Comparison of ENCODE assay signal across 8 cellular contexts in genomic region chr15:60478633-60479360, GRCh38. TPM values are rescaled to one million over a fixed set of nuclear protein-coding genes. Genes with fewer than 3 reads are reported as not detected.
DNase-seq lines count a peak whose midpoint lies in the region; ATAC-seq and TF ChIP-seq lines count a peak whose summit lies in the region.

A gene with protein sequence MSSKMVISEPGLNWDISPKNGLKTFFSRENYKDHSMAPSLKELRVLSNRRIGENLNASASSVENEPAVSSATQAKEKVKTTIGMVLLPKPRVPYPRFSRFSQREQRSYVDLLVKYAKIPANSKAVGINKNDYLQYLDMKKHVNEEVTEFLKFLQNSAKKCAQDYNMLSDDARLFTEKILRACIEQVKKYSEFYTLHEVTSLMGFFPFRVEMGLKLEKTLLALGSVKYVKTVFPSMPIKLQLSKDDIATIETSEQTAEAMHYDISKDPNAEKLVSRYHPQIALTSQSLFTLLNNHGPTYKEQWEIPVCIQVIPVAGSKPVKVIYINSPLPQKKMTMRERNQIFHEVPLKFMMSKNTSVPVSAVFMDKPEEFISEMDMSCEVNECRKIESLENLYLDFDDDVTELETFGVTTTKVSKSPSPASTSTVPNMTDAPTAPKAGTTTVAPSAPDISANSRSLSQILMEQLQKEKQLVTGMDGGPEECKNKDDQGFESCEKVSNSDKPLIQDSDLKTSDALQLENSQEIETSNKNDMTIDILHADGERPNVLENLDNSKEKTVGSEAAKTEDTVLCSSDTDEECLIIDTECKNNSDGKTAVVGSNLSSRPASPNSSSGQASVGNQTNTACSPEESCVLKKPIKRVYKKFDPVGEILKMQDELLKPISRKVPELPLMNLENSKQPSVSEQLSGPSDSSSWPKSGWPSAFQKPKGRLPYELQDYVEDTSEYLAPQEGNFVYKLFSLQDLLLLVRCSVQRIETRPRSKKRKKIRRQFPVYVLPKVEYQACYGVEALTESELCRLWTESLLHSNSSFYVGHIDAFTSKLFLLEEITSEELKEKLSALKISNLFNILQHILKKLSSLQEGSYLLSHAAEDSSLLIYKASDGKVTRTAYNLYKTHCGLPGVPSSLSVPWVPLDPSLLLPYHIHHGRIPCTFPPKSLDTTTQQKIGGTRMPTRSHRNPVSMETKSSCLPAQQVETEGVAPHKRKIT (minus strand): TSS chr15:60479142. CDS start chr15:60477977, 1,165 bp downstream.

- CTCF ChIA-PET in SK-N-SH (lab: Yijun Ruan, JAX), result interaction anchor here (1.2 to 3.4 kb wide), 2 partner anchors 28 to 42 kb away, joined by 3 to 11 read pairs; no protein-coding TSS in a partner anchor

- H3K9me3 Mint-ChIP-seq in activated naive CD4-positive, alpha-beta T cell treated with anti-CD3 and anti-CD28 coated beads, Interleukin-2, amount 50 U/mL, for 24 hours, result no peaks in the 10 kb centered on the region

- no peak for TF ChIP-seq RAD21 in SK-N-SH (IDR thresholded peaks at IDR 0.05; ENCODE audit: low read length)

- H3K4me2 ChIP-seq in SK-N-SH, result peak within 1 kb of the TSS; percentile 87

- H3K4me1 Mint-ChIP-seq in activated naive CD4-positive, alpha-beta T cell treated with anti-CD3 and anti-CD28 coated beads, Interleukin-2, amount 50 U/mL, for 24 hours, result peaks cover 70% of the 10 kb centered on the region

- peak within 1 kb of the TSS; percentile 95 for H3K4me3 Mint-ChIP-seq in activated naive CD4-positive, alpha-beta T cell treated with anti-CD3 and anti-CD28 coated beads, Interleukin-2, amount 50 U/mL, for 24 hours

- no peak for TF ChIP-seq EP300 in SK-N-SH (IDR thresholded peaks at IDR 0.05; ENCODE audit: borderline replicate concordance in 1 of 2, low read depth in 1 of 2, low read length in 1 of 2)
- TF ChIP-seq EP300 in suprapubic skin (IDR thresholded peaks at IDR 0.05), result no peak

- peaks cover 14 to 20% of the 10 kb centered on the region in 2 experiments; a peak in 3 of 4 replicates for H3K4me1 ChIP-seq in SK-N-SH (ENCODE audit: control insufficient read depth in 1 of 2, insufficient read depth in 2 of 2, low read depth in 1 of 2, low read length in 1 of 2)
- H3K4me1 ChIP-seq in suprapubic skin, result peaks cover 44% of the 10 kb centered on the region

- H3K27me3 ChIP-seq in GM06990 (replicated peaks; ENCODE audit: control insufficient read depth, insufficient read depth, low read length) (no peaks in the 10 kb centered on the region), SK-N-SH (ENCODE audit: insufficient read depth) (no peaks in the 10 kb centered on the region), suprapubic skin (no peaks in the 10 kb centered on the region)

- peak within 1 kb of the TSS; percentile 96 for H3K9ac ChIP-seq in SK-N-SH

- DNase-seq in GM06990 (ENCODE audit: extremely low read depth, insufficient read length) (peak; percentile 92), NCI-H1048 (lab: John Stamatoyannopoulos, UW) (peak; percentile 85), SK-N-SH (peak; percentile 90), globus pallidus (ENCODE audit: low spot score) (peak; percentile 91), nucleus accumbens (lab: John Stamatoyannopoulos, UW) (peak; percentile 41 to 97 (median 88)), suprapubic skin (ENCODE audit: low spot score in 2 of 2) (peak; percentile 98)

- H3K36me3 ChIP-seq in GM06990 (ENCODE audit: control insufficient read depth, insufficient read depth, low read length) (peaks cover 5% of the 10 kb centered on the region), SK-N-SH (replicated peaks in 1 of 2; ENCODE audit: control insufficient read depth in 1 of 2, insufficient read depth in 2 of 2, low read length in 1 of 2) (peaks cover 24% of the 10 kb centered on the region in 2 experiments), suprapubic skin (peaks cover 10% of the 10 kb centered on the region)

- peaks cover 16% of the 10 kb centered on the region for H3K36me3 Mint-ChIP-seq in activated naive CD4-positive, alpha-beta T cell treated with anti-CD3 and anti-CD28 coated beads, Interleukin-2, amount 50 U/mL, for 24 hours

- peak; percentile 90 to 95 for TF ChIP-seq POLR2A in suprapubic skin (IDR thresholded peaks at IDR 0.05)

- H3K27ac ChIP-seq in SK-N-SH (ENCODE audit: low read depth in 2 of 2, low read length in 1 of 2) (peak within 1 kb of the TSS; percentile 85 to 94), suprapubic skin (peak within 1 kb of the TSS; percentile 95)

- no peaks in the 10 kb centered on the region for H3K9me2 ChIP-seq in SK-N-SH

- peak; percentile 80 for ATAC-seq in HG02571 (IDR thresholded peaks at IDR 0.05; ENCODE audit: unreplicated experiment)

- H4K20me1 ChIP-seq in SK-N-SH (ENCODE audit: insufficient read depth), result no peaks in the 10 kb centered on the region

- H3K9me3 ChIP-seq in SK-N-SH (no peaks in the 10 kb centered on the region), suprapubic skin (no peaks in the 10 kb centered on the region)

- WGBS in SK-N-SH (ENCODE audit: low lambda C conversion rate), result under 1% methylated on average over 51 of the region's 57 CpGs
- under 1% methylated on average over 34 of the region's 57 CpGs for WGBS in suprapubic skin

- POLR2A ChIA-PET in SK-N-SH (lab: Yijun Ruan, JAX), result interaction anchor here (1.3 kb wide), 1 partner anchor 51 kb away, joined by 5 read pairs; no protein-coding TSS in a partner anchor

- peak within 1 kb of the TSS; percentile 98 for H3K27ac Mint-ChIP-seq in activated naive CD4-positive, alpha-beta T cell treated with anti-CD3 and anti-CD28 coated beads, Interleukin-2, amount 50 U/mL, for 24 hours

- no peaks in the 10 kb centered on the region for H3K27me3 Mint-ChIP-seq in activated naive CD4-positive, alpha-beta T cell treated with anti-CD3 and anti-CD28 coated beads, Interleukin-2, amount 50 U/mL, for 24 hours

- peak within 1 kb of the TSS; percentile 86 for H2AFZ ChIP-seq in SK-N-SH (ENCODE audit: low read depth)

- TF ChIP-seq CTCF in GM06990 (IDR thresholded peaks at IDR 0.05; ENCODE audit: insufficient read depth, low read length, poor library complexity, severe bottlenecking), result no peak
- no peak for TF ChIP-seq CTCF in SK-N-SH (IDR thresholded peaks at IDR 0.05)
- TF ChIP-seq CTCF in suprapubic skin (IDR thresholded peaks at IDR 0.05), result no peak

- peak within 1 kb of the TSS; percentile 96 for H3K4me3 ChIP-seq in GM06990 (replicated peaks; ENCODE audit: low read depth, low read length)
- peak within 1 kb of the TSS; percentile 86 to 96 for H3K4me3 ChIP-seq in SK-N-SH (ENCODE audit: low read depth in 2 of 2, low read length in 1 of 2)
- H3K4me3 ChIP-seq in suprapubic skin, result peak within 1 kb of the TSS; percentile 78

- H3K79me2 ChIP-seq in SK-N-SH (ENCODE audit: insufficient read depth), result peaks cover 39% of the 10 kb centered on the region

- H3F3A ChIP-seq in SK-N-SH (replicated peaks; ENCODE audit: insufficient read depth), result peaks cover 7% of the 10 kb centered on the region

TF ChIP-seq in SK-N-SH, 30 proteins besides CTCF, POLR2A, EP300 and RAD21 (continues in another document):
- TF ChIP-seq RFX5 (IDR thresholded peaks at IDR 0.05; ENCODE audit: low read length) (no peak), TAF1 (IDR thresholded peaks at IDR 0.05; ENCODE audit: borderline replicate concordance, low read depth, low read length) (peak; percentile 82), SMC3 (IDR thresholded peaks at IDR 0.05; ENCODE audit: low read depth, low read length) (no peak), IRF3 (IDR thresholded peaks at IDR 0.05; ENCODE audit: low read depth, low read length) (no peak), FOXJ3 (CRISPR knock-in tag; IDR thresholded peaks at IDR 0.05) (no peak)
- TF ChIP-seq, protein P1, sequence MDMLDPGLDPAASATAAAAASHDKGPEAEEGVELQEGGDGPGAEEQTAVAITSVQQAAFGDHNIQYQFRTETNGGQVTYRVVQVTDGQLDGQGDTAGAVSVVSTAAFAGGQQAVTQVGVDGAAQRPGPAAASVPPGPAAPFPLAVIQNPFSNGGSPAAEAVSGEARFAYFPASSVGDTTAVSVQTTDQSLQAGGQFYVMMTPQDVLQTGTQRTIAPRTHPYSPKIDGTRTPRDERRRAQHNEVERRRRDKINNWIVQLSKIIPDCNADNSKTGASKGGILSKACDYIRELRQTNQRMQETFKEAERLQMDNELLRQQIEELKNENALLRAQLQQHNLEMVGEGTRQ (IDR thresholded peaks at IDR 0.05; ENCODE audit: borderline replicate concordance, low read depth, low read length), result no peak
- TF ChIP-seq, protein P2, sequence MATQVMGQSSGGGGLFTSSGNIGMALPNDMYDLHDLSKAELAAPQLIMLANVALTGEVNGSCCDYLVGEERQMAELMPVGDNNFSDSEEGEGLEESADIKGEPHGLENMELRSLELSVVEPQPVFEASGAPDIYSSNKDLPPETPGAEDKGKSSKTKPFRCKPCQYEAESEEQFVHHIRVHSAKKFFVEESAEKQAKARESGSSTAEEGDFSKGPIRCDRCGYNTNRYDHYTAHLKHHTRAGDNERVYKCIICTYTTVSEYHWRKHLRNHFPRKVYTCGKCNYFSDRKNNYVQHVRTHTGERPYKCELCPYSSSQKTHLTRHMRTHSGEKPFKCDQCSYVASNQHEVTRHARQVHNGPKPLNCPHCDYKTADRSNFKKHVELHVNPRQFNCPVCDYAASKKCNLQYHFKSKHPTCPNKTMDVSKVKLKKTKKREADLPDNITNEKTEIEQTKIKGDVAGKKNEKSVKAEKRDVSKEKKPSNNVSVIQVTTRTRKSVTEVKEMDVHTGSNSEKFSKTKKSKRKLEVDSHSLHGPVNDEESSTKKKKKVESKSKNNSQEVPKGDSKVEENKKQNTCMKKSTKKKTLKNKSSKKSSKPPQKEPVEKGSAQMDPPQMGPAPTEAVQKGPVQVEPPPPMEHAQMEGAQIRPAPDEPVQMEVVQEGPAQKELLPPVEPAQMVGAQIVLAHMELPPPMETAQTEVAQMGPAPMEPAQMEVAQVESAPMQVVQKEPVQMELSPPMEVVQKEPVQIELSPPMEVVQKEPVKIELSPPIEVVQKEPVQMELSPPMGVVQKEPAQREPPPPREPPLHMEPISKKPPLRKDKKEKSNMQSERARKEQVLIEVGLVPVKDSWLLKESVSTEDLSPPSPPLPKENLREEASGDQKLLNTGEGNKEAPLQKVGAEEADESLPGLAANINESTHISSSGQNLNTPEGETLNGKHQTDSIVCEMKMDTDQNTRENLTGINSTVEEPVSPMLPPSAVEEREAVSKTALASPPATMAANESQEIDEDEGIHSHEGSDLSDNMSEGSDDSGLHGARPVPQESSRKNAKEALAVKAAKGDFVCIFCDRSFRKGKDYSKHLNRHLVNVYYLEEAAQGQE (IDR thresholded peaks at IDR 0.05; ENCODE audit: low read depth, low read length), result 0 out of 2 replicates have a peak, but pooled peaks have one; percentile 56

RNA-seq across cellular contexts. Expression of the gene that starts here (rescaled TPM):
- polyA plus RNA-seq in SK-N-SH (2012; rRNA removed), result 18.0 and 19.0 TPM in 2 replicates
- 18.4 and 20.3 TPM in 2 replicates for polyA plus RNA-seq in SK-N-SH (2012; cell fraction: cytosol; rRNA removed)
- 13.9 and 36.6 TPM in 2 replicates for polyA plus RNA-seq in SK-N-SH (2012; cell fraction: nucleus; rRNA removed)
- 10 to 100 TPM; 11.9 to 35.2 (median 27.2) TPM for total RNA-seq in suprapubic skin

Comparison
In these comparisons a context has a peak if more than half of its experiments do, and no peak if none do; other contexts are left out.
1. Peak in every context shown above with its lines: DNase-seq, ATAC-seq, H3K4me3 ChIP-seq and H3K27ac ChIP-seq.